In genomic region chr16:160691-161190, GRCh38 we compare ENCODE assay signal across 40 cellular contexts. TPM values are rescaled to one million over a fixed set of nuclear protein-coding genes. Genes with fewer than 3 reads are reported as not detected.
"Had no signal": no experiment of that assay in that cellular context is flagged by ENCODE, and none has a peak within 500 bp of the region (broad histone marks: within the 10 kb centered on the region; RNA-seq: fewer than 3 reads in every experiment).

No MANE protein-coding gene starts in this region.

- H3K4me3 Mint-ChIP-seq: activated CD4-positive, alpha-beta memory T cell treated with anti-CD3 and anti-CD28 coated beads for 36 hours; activated CD4-positive, alpha-beta T cell treated with anti-CD3 and anti-CD28 coated beads for 36 hours; activated CD4-positive, alpha-beta T cell treated with anti-CD3 and anti-CD28 coated beads, Interleukin-2, amount 10 ng/mL, durations not matched to agents 24 days and 14 days; activated CD8-positive, alpha-beta T cell treated with anti-CD3 and anti-CD28 coated beads for 36 hours; activated naive CD4-positive, alpha-beta T cell treated with anti-CD3 and anti-CD28 coated beads for 36 hours; activated naive CD8-positive, alpha-beta T cell treated with anti-CD3 and anti-CD28 coated beads for 36 hours; activated T-cell treated with anti-CD3 and anti-CD28 coated beads, Interleukin-2, amount 50 U/mL, for 4 hours; activated T-cell treated with anti-CD3 and anti-CD28 coated beads, Interleukin-2, amount 50 U/mL, for 72 hours; activated T-helper 1 cell treated with anti-CD3 and anti-CD28 coated beads, Interleukin-12 subunit alpha, Interleukin-12 subunit beta, Interleukin-2, Interleukin-4 antibody, amounts not matched to agents 30 ng/mL and 10 ng/mL and 1 ng/mL, durations not matched to agents 14 hours and 24 hours and 36 hours; activated T-helper 17 cell treated with anti-CD3 and anti-CD28 coated beads, Interleukin-2, amount 50 U/mL, for 72 hours; T-helper 1 cell treated with Interleukin-12 subunit alpha and Interleukin-12 subunit beta and Interleukin-4 antibody, amounts not matched to agents 30 μg/mL and 1 μg/mL, for 36 hours; T-helper 2 cell treated with Interferon-gamma antibody and Interleukin-4, amounts not matched to agents 5 μg/mL and 100 μg/mL, for 36 hours; WTC11 had no signal

- H3K4me1 Mint-ChIP-seq: activated CD4-positive, alpha-beta T cell treated with anti-CD3 and anti-CD28 coated beads, Interleukin-2, amount 10 ng/mL, durations not matched to agents 24 days and 14 days; activated naive CD8-positive, alpha-beta T cell treated with anti-CD3 and anti-CD28 coated beads for 36 hours; activated T-helper 17 cell treated with anti-CD3 and anti-CD28 coated beads, Interleukin-2, amount 50 U/mL, for 72 hours; WTC11 had no signal

- H3K27ac ChIP-seq: adrenal gland, body of pancreas, brain microvascular endothelial cell, breast epithelium, WERI-Rb-1 had no signal

- ATAC-seq: activated CD4-positive, alpha-beta T cell treated with anti-CD3 and anti-CD28 coated beads for 36 hours; activated CD4-positive, CD25-positive, alpha-beta regulatory T cell treated with anti-CD3 and anti-CD28 coated beads, Interleukin-2, amount 50 U/mL, for 24 hours; activated CD8-positive, alpha-beta T cell treated with anti-CD3 and anti-CD28 coated beads for 36 hours; activated naive CD4-positive, alpha-beta T cell treated with anti-CD3 and anti-CD28 coated beads, Interleukin-2, amount 50 U/mL, for 72 hours; activated T-cell treated with anti-CD3 and anti-CD28 coated beads, Interleukin-2, amount 50 U/mL, for 4 hours; activated T-cell treated with anti-CD3 and anti-CD28 coated beads, Interleukin-2, amount 50 U/mL, for 72 hours; activated T-helper 17 cell treated with anti-CD3 and anti-CD28 coated beads, Interleukin-2, amount 50 U/mL, for 72 hours; body of pancreas; WTC11 had no signal

- H3K36me3 ChIP-seq: adrenal gland, brain microvascular endothelial cell, breast epithelium, WERI-Rb-1 had no signal

- H3K27ac Mint-ChIP-seq: activated CD4-positive, alpha-beta memory T cell treated with anti-CD3 and anti-CD28 coated beads for 36 hours; activated CD4-positive, alpha-beta T cell treated with anti-CD3 and anti-CD28 coated beads for 36 hours; activated CD4-positive, alpha-beta T cell treated with anti-CD3 and anti-CD28 coated beads, Interleukin-2, amount 10 ng/mL, durations not matched to agents 24 days and 14 days; activated CD8-positive, alpha-beta T cell treated with anti-CD3 and anti-CD28 coated beads for 36 hours; activated naive CD4-positive, alpha-beta T cell treated with anti-CD3 and anti-CD28 coated beads for 36 hours; activated naive CD4-positive, alpha-beta T cell treated with anti-CD3 and anti-CD28 coated beads, Interleukin-2, amount 50 U/mL, for 72 hours; activated naive CD8-positive, alpha-beta T cell treated with anti-CD3 and anti-CD28 coated beads for 36 hours; activated T-cell treated with anti-CD3 and anti-CD28 coated beads, Interleukin-2, amount 50 U/mL, for 72 hours; activated T-helper 1 cell treated with anti-CD3 and anti-CD28 coated beads, Interleukin-12 subunit alpha, Interleukin-12 subunit beta, Interleukin-2, Interleukin-4 antibody, amounts not matched to agents 30 ng/mL and 10 ng/mL and 1 ng/mL, durations not matched to agents 14 hours and 24 hours and 36 hours; activated T-helper 17 cell treated with anti-CD3 and anti-CD28 coated beads, Interleukin-2, amount 50 U/mL, for 72 hours; T-helper 1 cell treated with Interleukin-12 subunit alpha and Interleukin-12 subunit beta and Interleukin-4 antibody, amounts not matched to agents 30 μg/mL and 1 μg/mL, for 36 hours; T-helper 2 cell treated with Interferon-gamma antibody and Interleukin-4, amounts not matched to agents 5 μg/mL and 100 μg/mL, for 36 hours; WTC11 had no signal

- H3K4me3 ChIP-seq: adrenal gland, body of pancreas, breast epithelium had no signal

- H3K9me3 ChIP-seq: adrenal gland, body of pancreas, breast epithelium had no signal

- H3K36me3 Mint-ChIP-seq: activated CD4-positive, alpha-beta memory T cell treated with anti-CD3 and anti-CD28 coated beads for 36 hours; activated naive CD4-positive, alpha-beta T cell treated with anti-CD3 and anti-CD28 coated beads, Interleukin-2, amount 50 U/mL, for 72 hours; activated naive CD8-positive, alpha-beta T cell treated with anti-CD3 and anti-CD28 coated beads for 36 hours; WTC11 had no signal

- H3K9me3 Mint-ChIP-seq: activated CD4-positive, alpha-beta memory T cell treated with anti-CD3 and anti-CD28 coated beads for 36 hours; activated CD4-positive, alpha-beta T cell treated with anti-CD3 and anti-CD28 coated beads, Interleukin-2, amount 10 ng/mL, durations not matched to agents 24 days and 14 days; activated CD8-positive, alpha-beta T cell treated with anti-CD3 and anti-CD28 coated beads for 36 hours; activated naive CD4-positive, alpha-beta T cell treated with anti-CD3 and anti-CD28 coated beads for 36 hours; activated naive CD4-positive, alpha-beta T cell treated with anti-CD3 and anti-CD28 coated beads, Interleukin-2, amount 50 U/mL, for 72 hours; activated naive CD8-positive, alpha-beta T cell treated with anti-CD3 and anti-CD28 coated beads for 36 hours; activated T-cell treated with anti-CD3 and anti-CD28 coated beads, Interleukin-2, amount 50 U/mL, for 4 hours; activated T-cell treated with anti-CD3 and anti-CD28 coated beads, Interleukin-2, amount 50 U/mL, for 72 hours; activated T-helper 1 cell treated with anti-CD3 and anti-CD28 coated beads, Interleukin-12 subunit alpha, Interleukin-12 subunit beta, Interleukin-2, Interleukin-4 antibody, amounts not matched to agents 30 ng/mL and 10 ng/mL and 1 ng/mL, durations not matched to agents 14 hours and 24 hours and 36 hours; activated T-helper 17 cell treated with anti-CD3 and anti-CD28 coated beads, Interleukin-2, amount 50 U/mL, for 72 hours; T-helper 1 cell treated with Interleukin-12 subunit alpha and Interleukin-12 subunit beta and Interleukin-4 antibody, amounts not matched to agents 30 μg/mL and 1 μg/mL, for 36 hours; T-helper 2 cell treated with Interferon-gamma antibody and Interleukin-4, amounts not matched to agents 5 μg/mL and 100 μg/mL, for 36 hours; WTC11 had no signal

- DNase-seq: activated CD4-positive, alpha-beta memory T cell treated with anti-CD3 and anti-CD28 coated beads for 36 hours; activated CD4-positive, alpha-beta T cell treated with anti-CD3 and anti-CD28 coated beads for 1 hour; activated CD4-positive, alpha-beta T cell treated with anti-CD3 and anti-CD28 coated beads for 36 hours; activated CD4-positive, alpha-beta T cell treated with anti-CD3 and anti-CD28 coated beads, Interleukin-2, amount 10 ng/mL, durations not matched to agents 24 days and 14 days; activated CD4-positive, alpha-beta T cell treated with anti-CD3 and anti-CD28 coated beads, Interleukin-2, amount 50 U/mL, for 1 hour; activated CD4-positive, alpha-beta T cell treated with anti-CD3 and anti-CD28 coated beads, Interleukin-2, amount 50 U/mL, for 4 hours; activated CD4-positive, CD25-positive, alpha-beta regulatory T cell; activated CD8-positive, alpha-beta memory T cell treated with anti-CD3 and anti-CD28 coated beads, Interleukin-2, amount 50 U/mL, for 4 hours; activated CD8-positive, alpha-beta T cell treated with anti-CD3 and anti-CD28 coated beads for 36 hours; activated effector memory CD4-positive, alpha-beta T cell treated with anti-CD3 and anti-CD28 coated beads, Interleukin-2, amount 50 U/mL, for 16 hours; activated gamma-delta T cell treated with Interleukin-2 at 50 U/mL for 16 hours; activated naive CD4-positive, alpha-beta T cell; activated naive CD4-positive, alpha-beta T cell treated with anti-CD3 and anti-CD28 coated beads for 36 hours; activated naive CD4-positive, alpha-beta T cell treated with anti-CD3 and anti-CD28 coated beads, Interleukin-2, amount 50 U/mL, for 16 hours; activated naive CD8-positive, alpha-beta T cell treated with anti-CD3 and anti-CD28 coated beads for 36 hours; activated T-cell treated with anti-CD3 and anti-CD28 coated beads for 4 hours; activated T-cell treated with anti-CD3 and anti-CD28 coated beads, Interleukin-2, amount 50 U/mL, for 1 hour; activated T-cell treated with anti-CD3 and anti-CD28 coated beads, Interleukin-2, amount 50 U/mL, for 4 hours; activated T-cell treated with anti-CD3 and anti-CD28 coated beads, Interleukin-2, amount 50 U/mL, for 72 hours; adrenal gland; amniotic stem cell; aorta; body of pancreas; brain microvascular endothelial cell; central memory CD4-positive, alpha-beta T cell; T-helper 1 cell; T-helper 2 cell; T-helper 9 cell; WERI-Rb-1 had no signal

RNA-seq across cellular contexts. Expression of gene HBM, which starts 5.0 kb away (rescaled TPM):
- total RNA-seq: activated CD4-positive, alpha-beta memory T cell treated with anti-CD3 and anti-CD28 coated beads for 36 hours; activated CD4-positive, alpha-beta T cell treated with anti-CD3 and anti-CD28 coated beads for 36 hours; activated CD4-positive, alpha-beta T cell treated with anti-CD3 and anti-CD28 coated beads, Interleukin-2, amount 10 ng/mL, durations not matched to agents 24 days and 14 days; activated CD8-positive, alpha-beta memory T cell treated with anti-CD3 and anti-CD28 coated beads for 36 hours; activated CD8-positive, alpha-beta T cell treated with anti-CD3 and anti-CD28 coated beads for 36 hours; activated naive CD4-positive, alpha-beta T cell treated with anti-CD3 and anti-CD28 coated beads for 36 hours; activated naive CD4-positive, alpha-beta T cell treated with anti-CD3 and anti-CD28 coated beads, Interleukin-2, amount 50 U/mL, for 72 hours; activated naive CD8-positive, alpha-beta T cell treated with anti-CD3 and anti-CD28 coated beads for 36 hours; activated T-cell treated with anti-CD3 and anti-CD28 coated beads, Interleukin-2, amount 50 U/mL, for 4 hours; activated T-cell treated with anti-CD3 and anti-CD28 coated beads, Interleukin-2, amount 50 U/mL, for 72 hours; activated T-helper 1 cell treated with anti-CD3 and anti-CD28 coated beads, Interleukin-12 subunit alpha, Interleukin-12 subunit beta, Interleukin-2, Interleukin-4 antibody, amounts not matched to agents 30 ng/mL and 10 ng/mL and 1 ng/mL, durations not matched to agents 14 hours and 24 hours and 36 hours; activated T-helper 17 cell treated with anti-CD3 and anti-CD28 coated beads, Interleukin-2, amount 50 U/mL, for 72 hours; astrocyte; body of pancreas; WTC11 had no signal
- polyA plus RNA-seq: adrenal gland, aorta had no signal

RNA-seq across cellular contexts. Expression of gene HBZ, which starts 8.3 kb away (rescaled TPM):
- total RNA-seq: activated CD4-positive, alpha-beta memory T cell treated with anti-CD3 and anti-CD28 coated beads for 36 hours; activated CD4-positive, alpha-beta T cell treated with anti-CD3 and anti-CD28 coated beads for 36 hours; activated CD4-positive, alpha-beta T cell treated with anti-CD3 and anti-CD28 coated beads, Interleukin-2, amount 10 ng/mL, durations not matched to agents 24 days and 14 days; activated CD8-positive, alpha-beta memory T cell treated with anti-CD3 and anti-CD28 coated beads for 36 hours; activated CD8-positive, alpha-beta T cell treated with anti-CD3 and anti-CD28 coated beads for 36 hours; activated naive CD4-positive, alpha-beta T cell treated with anti-CD3 and anti-CD28 coated beads for 36 hours; activated naive CD4-positive, alpha-beta T cell treated with anti-CD3 and anti-CD28 coated beads, Interleukin-2, amount 50 U/mL, for 72 hours; activated naive CD8-positive, alpha-beta T cell treated with anti-CD3 and anti-CD28 coated beads for 36 hours; activated T-cell treated with anti-CD3 and anti-CD28 coated beads, Interleukin-2, amount 50 U/mL, for 72 hours; activated T-helper 1 cell treated with anti-CD3 and anti-CD28 coated beads, Interleukin-12 subunit alpha, Interleukin-12 subunit beta, Interleukin-2, Interleukin-4 antibody, amounts not matched to agents 30 ng/mL and 10 ng/mL and 1 ng/mL, durations not matched to agents 14 hours and 24 hours and 36 hours; activated T-helper 17 cell treated with anti-CD3 and anti-CD28 coated beads, Interleukin-2, amount 50 U/mL, for 72 hours; aorta; astrocyte; body of pancreas; breast epithelium; cardiac septum had no signal
- polyA plus RNA-seq: adrenal gland, aorta had no signal

RNA-seq across cellular contexts. Expression of gene HBA2, which starts 11.9 kb away (rescaled TPM):
- total RNA-seq: activated CD4-positive, alpha-beta memory T cell treated with anti-CD3 and anti-CD28 coated beads for 36 hours; activated CD4-positive, alpha-beta T cell treated with anti-CD3 and anti-CD28 coated beads for 36 hours; activated CD4-positive, alpha-beta T cell treated with anti-CD3 and anti-CD28 coated beads, Interleukin-2, amount 10 ng/mL, durations not matched to agents 24 days and 14 days; activated CD8-positive, alpha-beta memory T cell treated with anti-CD3 and anti-CD28 coated beads for 36 hours; activated CD8-positive, alpha-beta T cell treated with anti-CD3 and anti-CD28 coated beads for 36 hours; activated naive CD4-positive, alpha-beta T cell treated with anti-CD3 and anti-CD28 coated beads, Interleukin-2, amount 50 U/mL, for 72 hours; activated naive CD8-positive, alpha-beta T cell treated with anti-CD3 and anti-CD28 coated beads for 36 hours; activated T-cell treated with anti-CD3 and anti-CD28 coated beads, Interleukin-2, amount 50 U/mL, for 4 hours; activated T-cell treated with anti-CD3 and anti-CD28 coated beads, Interleukin-2, amount 50 U/mL, for 72 hours; activated T-helper 17 cell treated with anti-CD3 and anti-CD28 coated beads, Interleukin-2, amount 50 U/mL, for 72 hours had no signal

RNA-seq across cellular contexts. Expression of gene HBA1, which starts 15.7 kb away (rescaled TPM):
- total RNA-seq: activated CD4-positive, alpha-beta memory T cell treated with anti-CD3 and anti-CD28 coated beads for 36 hours; activated CD4-positive, alpha-beta T cell treated with anti-CD3 and anti-CD28 coated beads for 36 hours; activated CD4-positive, alpha-beta T cell treated with anti-CD3 and anti-CD28 coated beads, Interleukin-2, amount 10 ng/mL, durations not matched to agents 24 days and 14 days; activated CD8-positive, alpha-beta memory T cell treated with anti-CD3 and anti-CD28 coated beads for 36 hours; activated CD8-positive, alpha-beta T cell treated with anti-CD3 and anti-CD28 coated beads for 36 hours; activated naive CD4-positive, alpha-beta T cell treated with anti-CD3 and anti-CD28 coated beads for 36 hours; activated naive CD4-positive, alpha-beta T cell treated with anti-CD3 and anti-CD28 coated beads, Interleukin-2, amount 50 U/mL, for 72 hours; activated naive CD8-positive, alpha-beta T cell treated with anti-CD3 and anti-CD28 coated beads for 36 hours; activated T-helper 1 cell treated with anti-CD3 and anti-CD28 coated beads, Interleukin-12 subunit alpha, Interleukin-12 subunit beta, Interleukin-2, Interleukin-4 antibody, amounts not matched to agents 30 ng/mL and 10 ng/mL and 1 ng/mL, durations not matched to agents 14 hours and 24 hours and 36 hours; activated T-helper 17 cell treated with anti-CD3 and anti-CD28 coated beads, Interleukin-2, amount 50 U/mL, for 72 hours; astrocyte; body of pancreas had no signal

RNA-seq across cellular contexts. Expression of gene HBQ1, which starts 19.5 kb away (rescaled TPM):
- total RNA-seq: activated CD4-positive, alpha-beta memory T cell treated with anti-CD3 and anti-CD28 coated beads for 36 hours; activated T-cell treated with anti-CD3 and anti-CD28 coated beads, Interleukin-2, amount 50 U/mL, for 72 hours; activated T-helper 17 cell treated with anti-CD3 and anti-CD28 coated beads, Interleukin-2, amount 50 U/mL, for 72 hours; aorta; body of pancreas; breast epithelium; cardiac septum had no signal
- polyA plus RNA-seq: aorta had no signal
